Comparison of ENCODE assay signal across 8 cellular contexts in genomic region chr7:103347507-103348267, GRCh38. TPM values are rescaled to one million over a fixed set of nuclear protein-coding genes. Genes with fewer than 3 reads are reported as not detected.
A peak's percentile ranks its signal among the peaks of the same experiment; 100 is the strongest.
DNase-seq lines count a peak whose midpoint lies in the region; TF ChIP-seq lines count a peak whose summit lies in the region.

Gene PSMC2 (plus strand): TSS chr7:103347643. CDS start chr7:103347712, 69 bp downstream.

- no peaks in the 10 kb centered on the region for H3K27me3 ChIP-seq in SJSA1 (replicated peaks)
- H3K27me3 ChIP-seq in neuron (ENCODE audit: insufficient read depth, low read length) = no peaks in the 10 kb centered on the region

- H3K27ac ChIP-seq in SJSA1 = peak within 1 kb of the TSS; percentile 74

- H3K9me3 ChIP-seq in SJSA1 (replicated peaks) (no peaks in the 10 kb centered on the region), neuron (ENCODE audit: low read length) (no peaks in the 10 kb centered on the region)

- peak within 1 kb of the TSS; percentile 76 for H3K4me3 ChIP-seq in HFF-Myc (replicated peaks; ENCODE audit: low read depth, low read length)
- peak within 1 kb of the TSS; percentile 76 for H3K4me3 ChIP-seq in SJSA1
- H3K4me3 ChIP-seq in neuron (ENCODE audit: low read length) = peak within 1 kb of the TSS; percentile 71

- DNase-seq in GM03348 (ENCODE audit: low spot score) (peak; percentile 88), HFF-Myc (ENCODE audit: extremely low read depth, low read depth) (peak; percentile 73), MV-4-11 (lab: John Stamatoyannopoulos, UW) (peak; percentile 79), SJSA1 (ENCODE audit: low read depth in 1 of 2, low spot score in 2 of 2) (peak; percentile 79 to 86), foreskin melanocyte (peak; percentile 93), stromal cell of bone marrow (ENCODE audit: low read depth) (peak; percentile 89)
- peak; percentile 9 to 67 (median 46) for DNase-seq in activated naive CD4-positive, alpha-beta T cell (lab: John Stamatoyannopoulos, UW)

- peaks cover 31% of the 10 kb centered on the region for H3K36me3 ChIP-seq in SJSA1
- peaks cover 9% of the 10 kb centered on the region for H3K36me3 ChIP-seq in neuron (ENCODE audit: insufficient read depth, low read length)

- TF ChIP-seq CTCF in HFF-Myc (IDR thresholded peaks at IDR 0.05; ENCODE audit: low read depth, low read length, missing control alignments) = no peak

- peaks cover 20% of the 10 kb centered on the region for H3K4me1 ChIP-seq in SJSA1 (replicated peaks)
- peaks cover 27% of the 10 kb centered on the region for H3K4me1 ChIP-seq in neuron (ENCODE audit: insufficient read depth, low read length)

- peak within 1 kb of the TSS; percentile 90 for H2AFZ ChIP-seq in neuron (ENCODE audit: low read depth, low read length)

RNA-seq across cellular contexts. Expression of gene PSMC2, which starts in this region (rescaled TPM):
- 242 and 260 TPM in 2 replicates for total RNA-seq in SJSA1 (2014; rRNA removed; shearing (Covaris generic))

Comparison
In these comparisons a context has a peak if more than half of its experiments do, and no peak if none do; other contexts are left out.
1. Peak in every context shown above with its lines: DNase-seq, H3K4me3 ChIP-seq and H3K27ac ChIP-seq.